8 cellular contexts compared by ENCODE assay signal in genomic region chr11:73350908-73351636, GRCh38. TPM values are rescaled to one million over a fixed set of nuclear protein-coding genes. Genes with fewer than 3 reads are reported as not detected.
DNase-seq lines count a peak whose midpoint lies in the region; ATAC-seq and TF ChIP-seq lines count a peak whose summit lies in the region.

No MANE protein-coding gene starts in this region.

- H3K27me3 ChIP-seq in Peyer's patch (no peaks in the 10 kb centered on the region), uterus (no peaks in the 10 kb centered on the region)

- peak; percentile 72 for ATAC-seq in activated T-cell treated with anti-CD3 and anti-CD28 coated beads, Interleukin-2, amount 50 U/mL, for 72 hours (replicated peaks in 1 of 2)
- no peak for ATAC-seq in HG02678 (IDR thresholded peaks at IDR 0.05; ENCODE audit: unreplicated experiment)

- TF ChIP-seq POLR2A in Peyer's patch (IDR thresholded peaks at IDR 0.05) (no peak), uterus (IDR thresholded peaks at IDR 0.05) (no peak)

- H3K4me3 Mint-ChIP-seq in activated T-cell treated with anti-CD3 and anti-CD28 coated beads, Interleukin-2, amount 50 U/mL, for 72 hours, result no peak overlapping the region
- H3K4me3 Mint-ChIP-seq in osteocyte (ENCODE audit: unreplicated experiment), result no peak overlapping the region

- H3K36me3 ChIP-seq in Peyer's patch (no peaks in the 10 kb centered on the region), uterus (no peaks in the 10 kb centered on the region)

- H3K4me1 ChIP-seq in Peyer's patch (no peaks in the 10 kb centered on the region), uterus (no peaks in the 10 kb centered on the region)

- H3K9me3 ChIP-seq in Peyer's patch, result no peaks in the 10 kb centered on the region
- H3K9me3 ChIP-seq in uterus, result no peaks in the 10 kb centered on the region

- H3K9me3 Mint-ChIP-seq in activated T-cell treated with anti-CD3 and anti-CD28 coated beads, Interleukin-2, amount 50 U/mL, for 72 hours, result no peaks in the 10 kb centered on the region
- H3K9me3 Mint-ChIP-seq in osteocyte (ENCODE audit: unreplicated experiment), result no peaks in the 10 kb centered on the region

- H3K27ac ChIP-seq in Peyer's patch, result no peak overlapping the region
- H3K27ac ChIP-seq in uterus, result peak overlapping the region in 1 of 2 donors; percentile 41

- no peak overlapping the region for H3K27ac Mint-ChIP-seq in activated T-cell treated with anti-CD3 and anti-CD28 coated beads, Interleukin-2, amount 50 U/mL, for 72 hours
- H3K27ac Mint-ChIP-seq in osteocyte (ENCODE audit: unreplicated experiment), result peak overlapping the region; percentile 40

- TF ChIP-seq CTCF in Peyer's patch (IDR thresholded peaks at IDR 0.05) (peak; percentile 87 to 98 (median 94)), osteocyte (IDR thresholded peaks at IDR 0.05) (peak; percentile 97), uterus (IDR thresholded peaks at IDR 0.05) (peak; percentile 85 to 96 (median 90))

- intact Hi-C loops in uterus (cut with DNase I; ENCODE audit: low total_unique reads), result no loop called here

- H3K36me3 Mint-ChIP-seq in activated T-cell treated with anti-CD3 and anti-CD28 coated beads, Interleukin-2, amount 50 U/mL, for 72 hours (ENCODE audit: insufficient read depth in 2 of 2), result no peaks in the 10 kb centered on the region
- H3K36me3 Mint-ChIP-seq in osteocyte (ENCODE audit: unreplicated experiment), result peaks cover 14% of the 10 kb centered on the region

- H3K4me1 Mint-ChIP-seq in activated T-cell treated with anti-CD3 and anti-CD28 coated beads, Interleukin-2, amount 50 U/mL, for 72 hours (ENCODE audit: low read depth), result no peaks in the 10 kb centered on the region
- H3K4me1 Mint-ChIP-seq in osteocyte (ENCODE audit: unreplicated experiment), result peaks cover 10% of the 10 kb centered on the region

- no peaks in the 10 kb centered on the region for H3K27me3 Mint-ChIP-seq in activated T-cell treated with anti-CD3 and anti-CD28 coated beads, Interleukin-2, amount 50 U/mL, for 72 hours (ENCODE audit: low read depth)
- H3K27me3 Mint-ChIP-seq in osteocyte (ENCODE audit: unreplicated experiment), result no peaks in the 10 kb centered on the region

- H3K4me3 ChIP-seq in Peyer's patch, result no peak overlapping the region
- no peak overlapping the region for H3K4me3 ChIP-seq in uterus

- DNase-seq in DMS153 (lab: John Stamatoyannopoulos, UW) (peak; percentile 34), KG1 (lab: John Stamatoyannopoulos, UW) (peak; percentile 32), Peyer's patch (peak in 2 of 3 donors; percentile 60 to 78), fibroblast of the conjunctiva (ENCODE audit: low read depth) (peak; percentile 71), osteocyte (ENCODE audit: extremely low spot score, unreplicated experiment) (no peak), uterus (peak in 1 of 2 donors; percentile 64)
- DNase-seq in activated T-cell treated with anti-CD3 and anti-CD28 coated beads, Interleukin-2, amount 50 U/mL, for 72 hours, result peak; percentile 56 to 63

RNA-seq across cellular contexts. Expression of gene RELT, which starts 25.1 kb away (rescaled TPM):
- 10 to 100 TPM in 1 of 4 donors, 1 to 10 TPM in 3; 1.2 to 19.0 (median 4.7) TPM for total RNA-seq in Peyer's patch
- 10 to 100 TPM; 17.3 to 19.6 TPM for total RNA-seq in activated T-cell treated with anti-CD3 and anti-CD28 coated beads, Interleukin-2, amount 50 U/mL, for 72 hours
- 3.3 and 4.1 TPM in 2 replicates for total RNA-seq in osteocyte
- 1 to 10 TPM in 2 of 4 donors, under 1 TPM in 1, not detected in 1; 0.29 to 5.8 (median 3.3) TPM for total RNA-seq in uterus

RNA-seq across cellular contexts. Expression of gene ARHGEF17, which starts 43.0 kb away (rescaled TPM):
- 10 to 100 TPM in 3 of 4 donors, 1 to 10 TPM in 1; 3.2 to 33.8 (median 17.4) TPM for total RNA-seq in Peyer's patch
- under 1 TPM; 0.05 to 0.07 TPM for total RNA-seq in activated T-cell treated with anti-CD3 and anti-CD28 coated beads, Interleukin-2, amount 50 U/mL, for 72 hours
- total RNA-seq in osteocyte, result 104 and 105 TPM in 2 replicates
- total RNA-seq in uterus, result 100 to 1,000 TPM in 1 of 4 donors, 10 to 100 TPM in 3; 17.9 to 174 (median 58.6) TPM
